In the genomic region with DNA sequence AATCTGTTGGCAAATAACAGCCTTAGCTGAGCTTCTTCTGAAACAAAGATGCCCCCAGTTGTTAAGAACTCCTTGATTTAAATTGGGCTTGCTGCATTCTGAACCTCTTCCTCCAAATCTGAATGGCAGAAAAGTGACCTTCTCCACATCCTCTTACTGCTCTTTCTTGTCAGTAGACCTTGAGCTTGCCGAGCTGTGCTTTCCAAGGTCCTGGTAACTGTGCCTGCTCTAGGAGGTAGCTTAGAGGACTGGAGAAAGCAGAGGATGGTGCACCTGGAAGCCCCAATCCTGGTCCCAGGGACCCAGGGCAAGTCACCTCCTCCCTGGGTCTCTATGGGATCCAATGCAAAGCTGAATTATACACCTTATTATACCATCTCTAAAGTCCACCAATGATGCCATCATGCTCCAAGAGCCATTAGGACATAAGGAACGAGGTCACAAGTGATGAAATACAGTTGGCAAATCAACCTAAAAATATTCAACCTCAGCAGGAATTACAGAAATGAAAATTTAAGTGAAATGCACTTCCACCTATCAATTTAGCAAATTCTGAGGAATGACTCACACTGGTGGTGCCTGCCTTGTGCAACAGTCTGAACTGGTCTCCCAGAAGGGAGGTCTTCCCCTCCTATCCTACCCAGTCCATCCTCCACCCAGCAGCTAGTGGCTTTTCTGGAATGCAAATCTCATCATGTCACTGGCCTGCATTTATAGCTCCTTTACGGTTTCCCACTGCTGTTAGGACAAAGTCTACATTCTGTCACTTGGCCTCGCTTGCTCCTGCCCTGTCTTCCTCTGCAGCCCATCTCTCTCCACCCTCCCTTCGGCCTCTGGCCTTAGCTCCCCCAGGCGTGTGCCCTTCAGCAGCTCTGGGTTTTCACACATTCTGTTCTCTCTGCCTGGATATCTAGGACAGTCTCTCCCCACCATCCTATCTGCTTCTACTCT, we compare ENCODE assay signal across 10 cellular contexts. TPM values are rescaled to one million over a fixed set of nuclear protein-coding genes. Genes with fewer than 3 reads are reported as not detected.
DNase-seq lines count a peak whose midpoint lies in the region; ATAC-seq and TF ChIP-seq lines count a peak whose summit lies in the region.
"Had no signal": no experiment of that assay in that cellular context is flagged by ENCODE, and none has a peak within 500 bp of the region (broad histone marks: within the 10 kb centered on the region; RNA-seq: fewer than 3 reads in every experiment).

No MANE protein-coding gene starts in this region.

- peak overlapping the region; percentile 48 for H3K27ac ChIP-seq in vagina

- H3K9me3 Mint-ChIP-seq in activated CD8-positive, alpha-beta memory T cell treated with anti-CD3 and anti-CD28 coated beads, Interleukin-2, amount 10 ng/mL, durations not matched to agents 7 days and 5 days (ENCODE audit: low read depth), result no peaks in the 10 kb centered on the region

- DNase-seq in activated CD8-positive, alpha-beta memory T cell treated with anti-CD3 and anti-CD28 coated beads, Interleukin-2, amount 10 ng/mL, durations not matched to agents 7 days and 5 days, result no peak
- DNase-seq in activated CD8-positive, alpha-beta memory T cell treated with anti-CD3 and anti-CD28 coated beads, Interleukin-2, amount 50 U/mL, for 48 hours, result no peak
- DNase-seq in astrocyte of the hippocampus (ENCODE audit: low read depth, low spot score) (peak; percentile 80), left kidney (ENCODE audit: low read depth, low spot score) (peak; percentile 54), vagina (ENCODE audit: extremely low spot score in 2 of 2) (no peak), DMS153 (lab: John Stamatoyannopoulos, UW) (no peak)
- DNase-seq: stimulated activated CD4-positive, alpha-beta T cell treated with anti-CD3 and anti-CD28 coated beads, Interleukin-4, amount 100 ng/mL, for 1 hour had no signal

- no peaks in the 10 kb centered on the region for H3K9me3 ChIP-seq in vagina

- CTCF ChIA-PET in activated CD8-positive, alpha-beta memory T cell treated with anti-CD3 and anti-CD28 coated beads, Interleukin-2, amount 10 ng/mL, durations not matched to agents 7 days and 5 days (lab: Charles Lee), result interaction anchor here (0.9 to 1.6 kb wide), 3 partner anchors 11 to 37 kb away, joined by 3 to 6 read pairs (median 5); partner anchors contain the start of gene DRC3

- no peak overlapping the region for H3K4me3 ChIP-seq in vagina

- H3K4me3 Mint-ChIP-seq in activated CD8-positive, alpha-beta memory T cell treated with anti-CD3 and anti-CD28 coated beads, Interleukin-2, amount 10 ng/mL, durations not matched to agents 7 days and 5 days, result no peak overlapping the region
- H3K4me3 Mint-ChIP-seq: B cell had no signal

- no peak for TF ChIP-seq CTCF in vagina (IDR thresholded peaks at IDR 0.05)

- H3K27me3 ChIP-seq in vagina, result no peaks in the 10 kb centered on the region

- no peaks in the 10 kb centered on the region for H3K27me3 Mint-ChIP-seq in activated CD8-positive, alpha-beta memory T cell treated with anti-CD3 and anti-CD28 coated beads, Interleukin-2, amount 10 ng/mL, durations not matched to agents 7 days and 5 days
- H3K27me3 Mint-ChIP-seq: B cell had no signal

- H3K4me1 ChIP-seq in vagina, result peaks cover 62% of the 10 kb centered on the region

- peaks cover 25% of the 10 kb centered on the region for H3K4me1 Mint-ChIP-seq in activated CD8-positive, alpha-beta memory T cell treated with anti-CD3 and anti-CD28 coated beads, Interleukin-2, amount 10 ng/mL, durations not matched to agents 7 days and 5 days

- no peak for TF ChIP-seq POLR2A in vagina (IDR thresholded peaks at IDR 0.05)

- H3K36me3 Mint-ChIP-seq in activated CD8-positive, alpha-beta memory T cell treated with anti-CD3 and anti-CD28 coated beads, Interleukin-2, amount 10 ng/mL, durations not matched to agents 7 days and 5 days, result no peaks in the 10 kb centered on the region

- peak; percentile 53 for ATAC-seq in activated CD8-positive, alpha-beta memory T cell treated with anti-CD3 and anti-CD28 coated beads, Interleukin-2, amount 10 ng/mL, durations not matched to agents 7 days and 5 days
- ATAC-seq in HG02973 (IDR thresholded peaks at IDR 0.05; ENCODE audit: unreplicated experiment) (no peak), GM21447 (IDR thresholded peaks at IDR 0.05; ENCODE audit: unreplicated experiment) (no peak)

- H3K36me3 ChIP-seq in vagina, result no peaks in the 10 kb centered on the region

- H3K27ac Mint-ChIP-seq in activated CD8-positive, alpha-beta memory T cell treated with anti-CD3 and anti-CD28 coated beads, Interleukin-2, amount 10 ng/mL, durations not matched to agents 7 days and 5 days, result no peak overlapping the region
- H3K27ac Mint-ChIP-seq: B cell had no signal

- intact Hi-C loops in vagina (cut with DNase I), result no loop called here

RNA-seq across cellular contexts. Expression of gene TOM1L2, which starts 36.6 kb away (rescaled TPM):
- 10 to 100 TPM; 19.8 to 33.0 TPM for total RNA-seq in activated CD8-positive, alpha-beta memory T cell treated with anti-CD3 and anti-CD28 coated beads, Interleukin-2, amount 10 ng/mL, durations not matched to agents 7 days and 5 days
- 88.6 TPM for total RNA-seq in vagina

RNA-seq across cellular contexts. Expression of gene DRC3, which starts 37.1 kb away (rescaled TPM):
- total RNA-seq in activated CD8-positive, alpha-beta memory T cell treated with anti-CD3 and anti-CD28 coated beads, Interleukin-2, amount 10 ng/mL, durations not matched to agents 7 days and 5 days, result not detected
- 0.74 TPM for total RNA-seq in vagina

Comparison
In these comparisons a context has a peak if more than half of its experiments do, and no peak if none do; other contexts are left out.
1. DNase-seq: peak in astrocyte of the hippocampus (single experiment) and left kidney (single experiment); none in activated CD8-positive, alpha-beta memory T cell treated with anti-CD3 and anti-CD28 coated beads, Interleukin-2, amount 10 ng/mL, durations not matched to agents 7 days and 5 days (single experiment), activated CD8-positive, alpha-beta memory T cell treated with anti-CD3 and anti-CD28 coated beads, Interleukin-2, amount 50 U/mL, for 48 hours (single experiment), vagina (0 of 2) and DMS153 (single experiment).